8 cellular contexts compared by ENCODE assay signal in the genomic region with DNA sequence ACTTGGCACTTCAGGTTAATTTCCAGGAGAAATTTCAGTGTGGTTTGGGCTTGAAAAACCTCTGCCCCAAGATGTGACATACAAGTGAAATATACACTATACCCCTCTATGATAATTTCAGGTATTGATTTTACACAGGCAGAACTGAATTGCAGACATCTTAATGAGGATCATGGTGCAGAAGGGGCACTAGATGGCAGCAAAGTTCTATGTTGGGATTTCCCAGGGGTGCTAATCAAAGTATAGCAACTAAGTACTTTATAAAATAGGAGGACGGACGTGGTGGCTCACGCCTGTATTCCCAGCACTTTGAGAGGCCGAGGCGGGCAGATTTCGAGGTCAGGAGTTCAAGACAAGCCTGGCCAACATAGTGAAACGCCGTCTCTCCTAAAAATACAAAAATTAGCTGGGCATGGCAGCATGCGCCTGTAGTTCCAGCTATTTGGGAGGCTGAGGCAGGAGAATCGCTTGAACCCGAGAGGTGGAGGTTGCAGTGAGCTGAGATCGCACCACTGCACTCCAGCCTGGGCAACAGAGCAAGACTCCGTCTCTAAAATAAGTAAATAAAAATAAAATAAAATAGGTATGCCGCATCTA.
A peak's percentile ranks its signal among the peaks of the same experiment; 100 is the strongest.
DNase-seq lines count a peak whose midpoint lies in the region; ATAC-seq and TF ChIP-seq lines count a peak whose summit lies in the region.
"Not testable (repeated sequence)": the region's sequence is repeated elsewhere in the genome, so short reads cannot be mapped to it uniquely, and the experiment has no call there.

No MANE protein-coding gene starts in this region.

- peak; percentile 92 for TF ChIP-seq CTCF in LNCaP clone FGC (IDR thresholded peaks at IDR 0.05; ENCODE audit: control insufficient read depth, extremely low read depth, insufficient read depth)
- peak; percentile 90 for TF ChIP-seq CTCF in Panc1 (IDR thresholded peaks at IDR 0.05)
- peak; percentile 59 to 73 (median 62) for TF ChIP-seq CTCF in esophagus muscularis mucosa (IDR thresholded peaks at IDR 0.05)
- TF ChIP-seq CTCF in suprapubic skin (IDR thresholded peaks at IDR 0.05): peak; percentile 33 to 63

- H3K4me3 ChIP-seq in H7 (ENCODE audit: insufficient read depth, low read depth, low read length); LNCaP clone FGC (ENCODE audit: low read depth, low read length); Panc1 (ENCODE audit: low read depth in 2 of 2, low read length in 2 of 2); esophagus muscularis mucosa; naive thymus-derived CD4-positive, alpha-beta T cell (ENCODE audit: low read length); suprapubic skin: not testable (repeated sequence)

- not testable (repeated sequence) for TF ChIP-seq POLR2A in esophagus muscularis mucosa (IDR thresholded peaks at IDR 0.05; ENCODE audit: low read depth); suprapubic skin (IDR thresholded peaks at IDR 0.05)

- peak; percentile 70 for DNase-seq in GF-D8 (lab: John Stamatoyannopoulos, UW)
- DNase-seq in H7: peak; percentile 44
- DNase-seq in LNCaP clone FGC (ENCODE audit: low read depth): peak; percentile 27
- DNase-seq in Panc1 (ENCODE audit: low read depth, low spot score): peak; percentile 60
- peak; percentile 61 for DNase-seq in activated T-cell treated with anti-CD3 and anti-CD28 coated beads, Interleukin-2, amount 50 U/mL, for 24 hours
- not testable (repeated sequence) for DNase-seq in esophagus muscularis mucosa (ENCODE audit: extremely low spot score); suprapubic skin (ENCODE audit: low spot score in 2 of 2)
- DNase-seq in naive thymus-derived CD4-positive, alpha-beta T cell: peak; percentile 17 to 78 (median 67)

- intact Hi-C loops in Panc1 (cut with micrococcal nuclease; ENCODE audit: unreplicated experiment) (loop anchor here (1.0 to 10.0 kb wide), 5 partner anchors 127 to 816 kb away; no protein-coding TSS in a partner anchor), esophagus muscularis mucosa (cut with DNase I) (loop anchor here (5.0 kb wide), 1 partner anchor 801 kb away; no protein-coding TSS in a partner anchor)
- intact Hi-C loops in naive thymus-derived CD4-positive, alpha-beta T cell (cut with micrococcal nuclease): loop anchor here (1.0 to 10.0 kb wide), 18 partner anchors 8 to 933 kb away; no protein-coding TSS in a partner anchor

- not testable (repeated sequence) for H3K27ac Mint-ChIP-seq in activated T-cell treated with anti-CD3 and anti-CD28 coated beads, Interleukin-2, amount 50 U/mL, for 24 hours
- H3K27ac Mint-ChIP-seq in naive thymus-derived CD4-positive, alpha-beta T cell: peak overlapping the region in 1 of 9 donors; percentile 43

- H3K36me3 ChIP-seq in H7 (replicated peaks; ENCODE audit: control insufficient read depth, insufficient read depth, low read length); Panc1 (ENCODE audit: control insufficient read depth, insufficient read depth, low read length); esophagus muscularis mucosa; naive thymus-derived CD4-positive, alpha-beta T cell (ENCODE audit: control insufficient read depth in 2 of 3, insufficient read depth in 3 of 3, low read length in 3 of 3); suprapubic skin: not testable (repeated sequence)

- 56% methylated on average over 14 of the region's 14 CpGs for WGBS in esophagus muscularis mucosa
- 53% methylated on average over 14 of the region's 14 CpGs for WGBS in suprapubic skin

- TF ChIP-seq EP300 in esophagus muscularis mucosa (IDR thresholded peaks at IDR 0.05); suprapubic skin (IDR thresholded peaks at IDR 0.05): not testable (repeated sequence)

- H3K9me3 Mint-ChIP-seq in activated T-cell treated with anti-CD3 and anti-CD28 coated beads, Interleukin-2, amount 50 U/mL, for 24 hours; naive thymus-derived CD4-positive, alpha-beta T cell: not testable (repeated sequence)

- peak; percentile 93 for ATAC-seq in Panc1
- peak; percentile 93 for ATAC-seq in naive thymus-derived CD4-positive, alpha-beta T cell

- not testable (repeated sequence) for H3K36me3 Mint-ChIP-seq in activated T-cell treated with anti-CD3 and anti-CD28 coated beads, Interleukin-2, amount 50 U/mL, for 24 hours (ENCODE audit: low read depth); naive thymus-derived CD4-positive, alpha-beta T cell

- H3K27me3 ChIP-seq in H7 (ENCODE audit: control insufficient read depth, insufficient read depth, low read length); Panc1 (ENCODE audit: control insufficient read depth, insufficient read depth, low read length); naive thymus-derived CD4-positive, alpha-beta T cell (ENCODE audit: control insufficient read depth in 2 of 2, insufficient read depth in 2 of 2, low read length in 2 of 2): not testable (repeated sequence)
- H3K27me3 ChIP-seq in esophagus muscularis mucosa (peaks cover 0 to 19% (median 0%) of the 10 kb centered on the region in 4 donors), suprapubic skin (peaks cover 10% of the 10 kb centered on the region)

- H3K9me3 ChIP-seq in Panc1 (ENCODE audit: control insufficient read depth, insufficient read depth, low read depth, low read length); esophagus muscularis mucosa; naive thymus-derived CD4-positive, alpha-beta T cell (ENCODE audit: control insufficient read depth in 2 of 3, low read length in 3 of 3); suprapubic skin: not testable (repeated sequence)

- not testable (repeated sequence) for H3K4me3 Mint-ChIP-seq in activated T-cell treated with anti-CD3 and anti-CD28 coated beads, Interleukin-2, amount 50 U/mL, for 24 hours; naive thymus-derived CD4-positive, alpha-beta T cell

- not testable (repeated sequence) for H3K27ac ChIP-seq in Panc1 (ENCODE audit: low read length); esophagus muscularis mucosa (replicated peaks in 1 of 4); naive thymus-derived CD4-positive, alpha-beta T cell (ENCODE audit: low read depth, low read length); suprapubic skin

- BruUV-seq in Panc1 (replicated peaks; lab: Mats Ljungman, UMichigan): not testable (repeated sequence)

- POLR2A ChIA-PET in Panc1 (lab: Charles Lee): not testable (repeated sequence)
- POLR2A ChIA-PET in naive thymus-derived CD4-positive, alpha-beta T cell (lab: Charles Lee): interaction anchor here (1.3 kb wide), 2 partner anchors 54 to 127 kb away, joined by 4 to 6 read pairs; no protein-coding TSS in a partner anchor

- in situ Hi-C loops in Panc1 (cut with HindIII; ENCODE audit: low pct_unique_long_range_greater_than_20kb, low sequenced_read_pairs): not testable (repeated sequence)

- CTCF ChIA-PET in Panc1 (lab: Charles Lee): interaction anchor here (0.6 kb wide), 1 partner anchor 21 kb away, joined by 3 read pairs; no protein-coding TSS in a partner anchor
- CTCF ChIA-PET in naive thymus-derived CD4-positive, alpha-beta T cell (lab: Charles Lee): interaction anchor here (0.8 to 2.5 kb wide), 10 partner anchors 16 to 800 kb away, joined by 3 to 37 read pairs (median 4); no protein-coding TSS in a partner anchor

- H3K4me1 Mint-ChIP-seq in activated T-cell treated with anti-CD3 and anti-CD28 coated beads, Interleukin-2, amount 50 U/mL, for 24 hours (ENCODE audit: low read depth): not testable (repeated sequence)
- peaks cover 0 to 15% (median 13%) of the 10 kb centered on the region in 7 donors for H3K4me1 Mint-ChIP-seq in naive thymus-derived CD4-positive, alpha-beta T cell

- not testable (repeated sequence) for H3K27me3 Mint-ChIP-seq in activated T-cell treated with anti-CD3 and anti-CD28 coated beads, Interleukin-2, amount 50 U/mL, for 24 hours
- H3K27me3 Mint-ChIP-seq in naive thymus-derived CD4-positive, alpha-beta T cell: peaks cover 0 to 29% (median under 1%) of the 10 kb centered on the region in 5 donors

- not testable (repeated sequence) for H3K4me1 ChIP-seq in Panc1 (ENCODE audit: control insufficient read depth, insufficient read depth, low read length); esophagus muscularis mucosa; suprapubic skin
- peaks cover 14 to 27% of the 10 kb centered on the region in 2 donors for H3K4me1 ChIP-seq in naive thymus-derived CD4-positive, alpha-beta T cell (ENCODE audit: control insufficient read depth in 2 of 2, insufficient read depth in 2 of 2, low read length in 2 of 2)
